25 cellular contexts compared by ENCODE assay signal in the genomic region with DNA sequence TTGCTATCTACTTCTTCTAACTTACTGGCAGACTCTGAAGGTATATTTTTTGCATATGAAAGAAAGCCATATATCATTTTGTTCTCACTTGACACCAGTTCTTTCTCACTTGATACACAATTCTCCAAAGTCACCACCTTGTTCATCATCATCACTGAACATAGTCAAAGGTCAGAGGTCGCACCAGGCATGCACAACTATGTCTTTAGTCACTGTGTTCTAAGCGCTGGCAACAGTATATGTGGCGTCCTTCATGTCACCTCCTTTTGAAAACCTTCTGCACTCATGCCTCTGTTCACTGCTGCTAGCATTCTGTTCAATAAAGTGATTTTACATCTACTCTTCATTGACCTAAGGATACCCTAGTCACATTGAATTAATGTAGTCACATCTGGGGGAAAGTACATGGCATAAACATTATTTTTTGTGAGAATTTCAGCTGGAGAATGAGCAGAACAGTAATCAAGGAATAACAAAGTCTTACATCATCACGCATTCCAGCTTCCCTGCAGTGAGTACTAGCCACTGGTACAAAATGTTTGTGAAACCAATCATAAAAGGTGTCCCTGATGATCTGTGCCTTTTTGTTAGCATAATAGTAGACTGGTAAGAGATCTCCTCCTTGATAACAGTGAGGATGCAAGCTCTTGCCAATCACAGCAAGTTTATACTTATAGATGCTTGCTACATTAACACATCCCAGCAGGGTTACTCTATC. TPM values are rescaled to one million over a fixed set of nuclear protein-coding genes. Genes with fewer than 3 reads are reported as not detected.
DNase-seq lines count a peak whose midpoint lies in the region; ATAC-seq, FAIRE-seq and TF ChIP-seq lines count a peak whose summit lies in the region.
"Had no signal": no experiment of that assay in that cellular context is flagged by ENCODE, and none has a peak within 500 bp of the region (broad histone marks: within the 10 kb centered on the region; RNA-seq: fewer than 3 reads in every experiment).

No MANE protein-coding gene starts in this region.

- no peaks in the 10 kb centered on the region for H3K27me3 ChIP-seq in fibroblast of lung (ENCODE audit: control insufficient read depth, insufficient read depth, low read length)
- no peaks in the 10 kb centered on the region for H3K27me3 ChIP-seq in naive thymus-derived CD4-positive, alpha-beta T cell (ENCODE audit: control insufficient read depth in 2 of 2, insufficient read depth in 2 of 2, low read length in 2 of 2)

- CTCF ChIA-PET in naive thymus-derived CD4-positive, alpha-beta T cell (lab: Charles Lee) = no interaction called here

- TF ChIP-seq POLR2A in H54 (IDR thresholded peaks at IDR 0.05; ENCODE audit: low read depth, low read length) = no peak

- no peak overlapping the region for H3K27ac ChIP-seq in fibroblast of lung (ENCODE audit: insufficient read depth, low read length)
- H3K27ac ChIP-seq in naive thymus-derived CD4-positive, alpha-beta T cell (ENCODE audit: low read depth, low read length) = no peak overlapping the region
- H3K27ac ChIP-seq: uterus had no signal

- ATAC-seq in naive thymus-derived CD4-positive, alpha-beta T cell = no peak
- ATAC-seq in omental fat pad (ENCODE audit: low FRiP score) = no peak
- ATAC-seq: left lobe of liver had no signal

- no peaks in the 10 kb centered on the region for H3K36me3 ChIP-seq in fibroblast of lung (ENCODE audit: control insufficient read depth, insufficient read depth, low read length)
- no peaks in the 10 kb centered on the region for H3K36me3 ChIP-seq in naive thymus-derived CD4-positive, alpha-beta T cell (ENCODE audit: control insufficient read depth in 2 of 3, insufficient read depth in 3 of 3, low read length in 3 of 3)
- H3K36me3 ChIP-seq: uterus had no signal

- H3K27ac Mint-ChIP-seq in naive thymus-derived CD4-positive, alpha-beta T cell = no peak overlapping the region
- H3K27ac Mint-ChIP-seq: activated naive CD8-positive, alpha-beta T cell; activated T-helper 1 cell treated with anti-CD3 and anti-CD28 coated beads, Interleukin-12 subunit alpha, Interleukin-12 subunit beta, Interleukin-2, Interleukin-4 antibody, amounts not matched to agents 30 ng/mL and 10 ng/mL and 1 ng/mL, durations not matched to agents 14 hours and 24 hours and 36 hours; dendritic cell treated with granulocyte-macrophage colony-stimulating factor and Interleukin-4, amounts not matched to agents 40 ng/mL and 50 ng/mL, for 4 days; T-helper 2 cell treated with Interferon-gamma antibody and Interleukin-4, amounts not matched to agents 5 μg/mL and 100 μg/mL, for 36 hours had no signal

- H3K4me3 Mint-ChIP-seq in naive thymus-derived CD4-positive, alpha-beta T cell = no peak overlapping the region
- H3K4me3 Mint-ChIP-seq: activated naive CD8-positive, alpha-beta T cell; activated T-helper 1 cell treated with anti-CD3 and anti-CD28 coated beads, Interleukin-12 subunit alpha, Interleukin-12 subunit beta, Interleukin-2, Interleukin-4 antibody, amounts not matched to agents 30 ng/mL and 10 ng/mL and 1 ng/mL, durations not matched to agents 14 hours and 24 hours and 36 hours; dendritic cell treated with granulocyte-macrophage colony-stimulating factor and Interleukin-4, amounts not matched to agents 40 ng/mL and 50 ng/mL, for 4 days; T-helper 2 cell treated with Interferon-gamma antibody and Interleukin-4, amounts not matched to agents 5 μg/mL and 100 μg/mL, for 36 hours had no signal

- intact Hi-C loops in naive thymus-derived CD4-positive, alpha-beta T cell (cut with micrococcal nuclease) = no loop called here

- DNase-seq in A172 (ENCODE audit: low spot score) (peak; percentile 86), H54 (ENCODE audit: insufficient read length, low spot score) (no peak), T1000 (lab: John Stamatoyannopoulos, UW) (peak; percentile 60), fibroblast of lung (ENCODE audit: low read depth in 2 of 2) (peak; percentile 27 to 89), omental fat pad (ENCODE audit: low spot score) (no peak), SHP77 (lab: John Stamatoyannopoulos, UW) (no peak), SKM-1 (lab: John Stamatoyannopoulos, UW; ENCODE audit: unreplicated experiment) (no peak)
- no peak for DNase-seq in naive thymus-derived CD4-positive, alpha-beta T cell
- DNase-seq: activated CD4-positive, CD25-positive, alpha-beta regulatory T cell treated with anti-CD3 and anti-CD28 coated beads, Interleukin-2, amount 50 U/mL, for 72 hours; midbrain; NCI-H1417 treated with DMSO at 0.1 percent for 48 hours; NCI-H748 treated with DMSO at 0.1 percent for 48 hours; substantia nigra; uterus had no signal

- no peaks in the 10 kb centered on the region for H3K9me3 ChIP-seq in fibroblast of lung (ENCODE audit: control insufficient read depth, insufficient read depth, low read depth, low read length)
- H3K9me3 ChIP-seq in naive thymus-derived CD4-positive, alpha-beta T cell (ENCODE audit: control insufficient read depth in 2 of 3, low read length in 3 of 3) = peaks cover 0 to 4% (median 0%) of the 10 kb centered on the region in 3 experiments
- H3K9me3 ChIP-seq: uterus had no signal

- no peak overlapping the region for H2AFZ ChIP-seq in fibroblast of lung (ENCODE audit: low read length)

- H3K9me3 Mint-ChIP-seq in naive thymus-derived CD4-positive, alpha-beta T cell = peaks cover 0 to 18% (median 4%) of the 10 kb centered on the region in 11 donors
- H3K9me3 Mint-ChIP-seq: activated T-helper 1 cell treated with anti-CD3 and anti-CD28 coated beads, Interleukin-12 subunit alpha, Interleukin-12 subunit beta, Interleukin-2, Interleukin-4 antibody, amounts not matched to agents 30 ng/mL and 10 ng/mL and 1 ng/mL, durations not matched to agents 14 hours and 24 hours and 36 hours; T-helper 2 cell treated with Interferon-gamma antibody and Interleukin-4, amounts not matched to agents 5 μg/mL and 100 μg/mL, for 36 hours had no signal

- FAIRE-seq in H54 (lab: Jason Lieb, UNC) = peak; percentile 96

- no peaks in the 10 kb centered on the region for H3K4me1 Mint-ChIP-seq in naive thymus-derived CD4-positive, alpha-beta T cell

- peaks cover 3% of the 10 kb centered on the region for H3K4me1 ChIP-seq in fibroblast of lung (ENCODE audit: control insufficient read depth, extremely low read depth, insufficient read depth, low read length)
- H3K4me1 ChIP-seq in naive thymus-derived CD4-positive, alpha-beta T cell (ENCODE audit: control insufficient read depth in 2 of 2, insufficient read depth in 2 of 2, low read length in 2 of 2) = no peaks in the 10 kb centered on the region
- H3K4me1 ChIP-seq: uterus had no signal

- no peak for TF ChIP-seq CTCF in fibroblast of lung (conservative IDR thresholded peaks at IDR 0.05 in 1 of 2, IDR thresholded peaks at IDR 0.05 in 1 of 2; ENCODE audit: low read depth in 1 of 2, low read length in 2 of 2)
- TF ChIP-seq CTCF in omental fat pad (IDR thresholded peaks at IDR 0.05) = no peak

- POLR2A ChIA-PET in naive thymus-derived CD4-positive, alpha-beta T cell (lab: Charles Lee) = interaction anchor here (0.7 kb wide), 1 partner anchor 12 kb away, joined by 3 read pairs; no protein-coding TSS in a partner anchor

- H3K4me3 ChIP-seq in fibroblast of lung (replicated peaks in 1 of 4; ENCODE audit: control extremely low read depth in 1 of 4, insufficient read depth in 1 of 4, low read depth in 3 of 4, low read length in 4 of 4) = no peak overlapping the region
- no peak overlapping the region for H3K4me3 ChIP-seq in naive thymus-derived CD4-positive, alpha-beta T cell (ENCODE audit: low read length)
- H3K4me3 ChIP-seq: uterus had no signal

- no peaks in the 10 kb centered on the region for H4K20me1 ChIP-seq in fibroblast of lung (ENCODE audit: control insufficient read depth, extremely low read depth, insufficient read depth, low read length)

- no peaks in the 10 kb centered on the region for H3K79me2 ChIP-seq in fibroblast of lung (ENCODE audit: control insufficient read depth, insufficient read depth, low read length)

- peaks cover 0 to 5% (median 0%) of the 10 kb centered on the region in 5 donors for H3K36me3 Mint-ChIP-seq in naive thymus-derived CD4-positive, alpha-beta T cell
- H3K36me3 Mint-ChIP-seq: activated naive CD8-positive, alpha-beta T cell had no signal

- H3K4me2 ChIP-seq in fibroblast of lung (ENCODE audit: extremely low read depth, insufficient read depth, low read length) = no peak overlapping the region

- H3K9ac ChIP-seq in fibroblast of lung (ENCODE audit: insufficient read depth, low read length) = no peak overlapping the region

- H3K27me3 Mint-ChIP-seq in naive thymus-derived CD4-positive, alpha-beta T cell = peaks cover 18 to 46% (median 28%) of the 10 kb centered on the region in 5 donors

RNA-seq across cellular contexts. Expression of gene TBX4, which starts 20.5 kb away (rescaled TPM):
- total RNA-seq in A172 (2014; rRNA removed; shearing (Covaris generic)) = 0.10 and 1.0 TPM in 2 replicates
- total RNA-seq in fibroblast of lung (35.2 and 44.1 TPM in 2 replicates), omental fat pad (not detected)
- 84.3 and 93.9 TPM in 2 replicates for polyA plus RNA-seq in fibroblast of lung
- polyA plus RNA-seq in fibroblast of lung (2012) = 55.1 and 85.4 TPM in 2 replicates
- polyA minus RNA-seq in fibroblast of lung (ENCODE audit: low replicate concordance) = 133 and 151 TPM in 2 replicates
- not detected for total RNA-seq in naive thymus-derived CD4-positive, alpha-beta T cell
- not detected for polyA plus RNA-seq in naive thymus-derived CD4-positive, alpha-beta T cell
- total RNA-seq: A673; activated T-helper 1 cell treated with anti-CD3 and anti-CD28 coated beads, Interleukin-12 subunit alpha, Interleukin-12 subunit beta, Interleukin-2, Interleukin-4 antibody, amounts not matched to agents 30 ng/mL and 10 ng/mL and 1 ng/mL, durations not matched to agents 14 hours and 24 hours and 36 hours; HT-29; left lobe of liver; OCI-LY7; pulmonary artery endothelial cell; SK-MEL-5; uterus had no signal
- polyA plus RNA-seq: neural cell had no signal

RNA-seq across cellular contexts. Expression of gene TBX2, which starts 32.1 kb away (rescaled TPM):
- total RNA-seq in A172 (2014; rRNA removed; shearing (Covaris generic)) = 1.7 and 2.6 TPM in 2 replicates
- total RNA-seq in fibroblast of lung (98.1 and 148 TPM in 2 replicates), omental fat pad (10 to 100 TPM in 2 of 4 donors, 1 to 10 TPM in 2; 3.1 to 14.2 (median 9.6) TPM)
- 40.5 and 64.9 TPM in 2 replicates for polyA plus RNA-seq in fibroblast of lung
- polyA plus RNA-seq in fibroblast of lung (2012) = 86.7 and 151 TPM in 2 replicates
- polyA minus RNA-seq in fibroblast of lung (ENCODE audit: low replicate concordance) = 102 and 172 TPM in 2 replicates
- total RNA-seq in naive thymus-derived CD4-positive, alpha-beta T cell = not detected
- not detected for polyA plus RNA-seq in naive thymus-derived CD4-positive, alpha-beta T cell
- total RNA-seq: A673; activated T-helper 1 cell treated with anti-CD3 and anti-CD28 coated beads, Interleukin-12 subunit alpha, Interleukin-12 subunit beta, Interleukin-2, Interleukin-4 antibody, amounts not matched to agents 30 ng/mL and 10 ng/mL and 1 ng/mL, durations not matched to agents 14 hours and 24 hours and 36 hours; OCI-LY7; pulmonary artery endothelial cell had no signal
- polyA plus RNA-seq: neural cell had no signal

Comparison
In these comparisons a context has a peak if more than half of its experiments do, and no peak if none do; other contexts are left out.
1. DNase-seq: peak in A172 (single experiment), T1000 (single experiment) and fibroblast of lung (2 of 2); none in H54 (single experiment), naive thymus-derived CD4-positive, alpha-beta T cell (0 of 9), omental fat pad (single experiment), SHP77 (0 of 2) and SKM-1 (single experiment).
2. RNA of gene TBX4, which starts 20.5 kb away (total RNA-seq): 35.2 to 44.1 TPM in fibroblast of lung; 0.10 to 1.0 TPM in A172, not detected in naive thymus-derived CD4-positive, alpha-beta T cell and not detected in omental fat pad; every median in the first group is over 10 times any median in the second.